ENCODE assay signal across 24 cellular contexts in genomic region chr15:51866751-51867150, GRCh38. TPM values are rescaled to one million over a fixed set of nuclear protein-coding genes. Genes with fewer than 3 reads are reported as not detected.
DNase-seq lines count a peak whose midpoint lies in the region; ATAC-seq and TF ChIP-seq lines count a peak whose summit lies in the region.
"Had no signal": no experiment of that assay in that cellular context is flagged by ENCODE, and none has a peak within 500 bp of the region (broad histone marks: within the 10 kb centered on the region; RNA-seq: fewer than 3 reads in every experiment).

No MANE protein-coding gene starts in this region.

- no peak overlapping the region for H3K14ac ChIP-seq in trophoblast cell (ENCODE audit: low read length)

- CTCF ChIA-PET in activated naive CD4-positive, alpha-beta T cell treated with anti-CD3 and anti-CD28 coated beads for 36 hours (lab: Charles Lee), result interaction anchor here (0.6 to 2.9 kb wide), 3 partner anchors 22 to 264 kb away, joined by 3 to 8 read pairs (median 4); no protein-coding TSS in a partner anchor

- H3K4me2 ChIP-seq in trophoblast cell (ENCODE audit: low read length), result no peak overlapping the region
- H3K4me2 ChIP-seq: hepatocyte had no signal

- TF ChIP-seq CTCF in adrenal gland (IDR thresholded peaks at IDR 0.05), result no peak

- ATAC-seq in HG03139 (IDR thresholded peaks at IDR 0.05; ENCODE audit: unreplicated experiment), result no peak
- ATAC-seq: stimulated activated memory B cell treated with anti-CD40 and anti-IgM and Interleukin-4, amounts not matched to agents 10 μg/mL and 1 μg/mL and 100 μg/mL, for 72 hours had no signal

- H3K9ac ChIP-seq in trophoblast cell (ENCODE audit: low read length), result no peak overlapping the region

- no peak overlapping the region for H4K8ac ChIP-seq in trophoblast cell (ENCODE audit: low read depth, low read length)

- no peak overlapping the region for H2AK5ac ChIP-seq in trophoblast cell (ENCODE audit: low read length)

- intact Hi-C loops in activated naive CD4-positive, alpha-beta T cell treated with anti-CD3 and anti-CD28 coated beads for 36 hours (cut with micrococcal nuclease), result no loop called here
- intact Hi-C loops in adrenal gland (cut with DNase I), result no loop called here

- no CpG with 5 or more reads among the region's 1 CpG for WGBS in trophoblast cell (ENCODE audit: extremely low coverage, insufficient coverage, insufficient read length)
- 82 to 94% (median 91%) methylated on average over 1 of the region's 1 CpG for WGBS in adrenal gland, 4 donors

- no peak overlapping the region for H2BK12ac ChIP-seq in trophoblast cell (ENCODE audit: low read length)

- H3K4ac ChIP-seq in trophoblast cell (ENCODE audit: low read depth, low read length), result no peak overlapping the region

- no peak for DNase-seq in activated naive CD4-positive, alpha-beta T cell treated with anti-CD3 and anti-CD28 coated beads for 36 hours
- DNase-seq in LoVo (ENCODE audit: low spot score), result peak; percentile 31
- no peak for DNase-seq in epithelial cell of prostate (ENCODE audit: low read depth, low spot score)
- DNase-seq in trophoblast cell, result peak; percentile 63 to 82
- no peak for DNase-seq in GM03348 (ENCODE audit: low spot score)
- DNase-seq in adrenal gland, result no peak
- DNase-seq: activated B cell treated with CpG ODN at 0.5 μM for 24 hours; activated CD8-positive, alpha-beta memory T cell treated with anti-CD3 and anti-CD28 coated beads for 24 hours; anterior cingulate cortex; C1 segment of cervical spinal cord; H7; islet precursor cell; KBM-7; NCI-H1048; NCI-H2081; NCI-H524; retina; stimulated activated CD4-positive, alpha-beta T cell treated with anti-CD3 and anti-CD28 coated beads, Interleukin-15, amount 100 ng/mL, for 24 hours; tibial artery had no signal

- H3K4me3 ChIP-seq in trophoblast cell (ENCODE audit: low read depth, low read length), result no peak overlapping the region
- H3K4me3 ChIP-seq in adrenal gland, result no peak overlapping the region
- H3K4me3 ChIP-seq: hepatocyte, tibial artery had no signal

- TF ChIP-seq POLR2A in adrenal gland (IDR thresholded peaks at IDR 0.05), result no peak

- H3K27me3 ChIP-seq in trophoblast cell (ENCODE audit: insufficient read depth, low read length) (no peaks in the 10 kb centered on the region), adrenal gland (no peaks in the 10 kb centered on the region)
- H3K27me3 ChIP-seq: hepatocyte, tibial artery had no signal

- H3K4me3 Mint-ChIP-seq in activated naive CD4-positive, alpha-beta T cell treated with anti-CD3 and anti-CD28 coated beads, Interleukin-2, amount 50 U/mL, for 24 hours, result no peak overlapping the region
- no peak overlapping the region for H3K4me3 Mint-ChIP-seq in activated naive CD4-positive, alpha-beta T cell treated with anti-CD3 and anti-CD28 coated beads for 36 hours
- H3K4me3 Mint-ChIP-seq: activated B cell treated with CpG ODN at 0.5 μM for 24 hours; stimulated activated memory B cell treated with anti-CD40 and anti-IgM and Interleukin-4, amounts not matched to agents 10 μg/mL and 1 μg/mL and 100 μg/mL, for 72 hours had no signal

- no peaks in the 10 kb centered on the region for H3K9me3 Mint-ChIP-seq in activated naive CD4-positive, alpha-beta T cell treated with anti-CD3 and anti-CD28 coated beads, Interleukin-2, amount 50 U/mL, for 24 hours
- H3K9me3 Mint-ChIP-seq in activated naive CD4-positive, alpha-beta T cell treated with anti-CD3 and anti-CD28 coated beads for 36 hours, result no peaks in the 10 kb centered on the region
- H3K9me3 Mint-ChIP-seq: stimulated activated memory B cell treated with anti-CD40 and anti-IgM and Interleukin-4, amounts not matched to agents 10 μg/mL and 1 μg/mL and 100 μg/mL, for 72 hours had no signal

- H2BK120ac ChIP-seq in trophoblast cell (ENCODE audit: insufficient read depth, low read length, poor library complexity), result no peak overlapping the region

- H4K91ac ChIP-seq in trophoblast cell (ENCODE audit: low read depth, low read length), result no peak overlapping the region

- no peak overlapping the region for H2BK5ac ChIP-seq in trophoblast cell (ENCODE audit: low read depth, low read length, poor library complexity)

- peaks cover 38% of the 10 kb centered on the region for H3K36me3 Mint-ChIP-seq in activated naive CD4-positive, alpha-beta T cell treated with anti-CD3 and anti-CD28 coated beads, Interleukin-2, amount 50 U/mL, for 24 hours
- H3K36me3 Mint-ChIP-seq in activated naive CD4-positive, alpha-beta T cell treated with anti-CD3 and anti-CD28 coated beads for 36 hours (ENCODE audit: low read depth), result peaks cover 49% of the 10 kb centered on the region

- H3K27ac ChIP-seq in epithelial cell of prostate, result peak overlapping the region; percentile 100
- H3K27ac ChIP-seq in trophoblast cell (ENCODE audit: low read depth, low read length), result no peak overlapping the region
- no peak overlapping the region for H3K27ac ChIP-seq in adrenal gland
- H3K27ac ChIP-seq: hepatocyte, HL-60, tibial artery had no signal

- no peaks in the 10 kb centered on the region for H3K79me2 ChIP-seq in trophoblast cell (ENCODE audit: control insufficient read depth, insufficient read depth, low read length, poor library complexity)

- H3K36me3 ChIP-seq in trophoblast cell (ENCODE audit: control insufficient read depth in 1 of 2, insufficient read depth in 2 of 2, low read length in 2 of 2), result peaks cover 3 to 4% of the 10 kb centered on the region in 2 experiments
- H3K36me3 ChIP-seq in adrenal gland (replicated peaks in 1 of 2), result peaks cover 0 to 13% of the 10 kb centered on the region in 2 donors

- no peak overlapping the region for H4K12ac ChIP-seq in trophoblast cell (ENCODE audit: low read depth, low read length)

- no peak overlapping the region for H2AFZ ChIP-seq in trophoblast cell (ENCODE audit: insufficient read depth, low read length, poor library complexity)
- H2AFZ ChIP-seq: hepatocyte had no signal

- H3K27me3 Mint-ChIP-seq in activated naive CD4-positive, alpha-beta T cell treated with anti-CD3 and anti-CD28 coated beads, Interleukin-2, amount 50 U/mL, for 24 hours, result no peaks in the 10 kb centered on the region
- H3K27me3 Mint-ChIP-seq in activated naive CD4-positive, alpha-beta T cell treated with anti-CD3 and anti-CD28 coated beads for 36 hours (ENCODE audit: low read depth), result no peaks in the 10 kb centered on the region
- H3K27me3 Mint-ChIP-seq: activated B cell treated with CpG ODN at 0.5 μM for 24 hours; stimulated activated memory B cell treated with anti-CD40 and anti-IgM and Interleukin-4, amounts not matched to agents 10 μg/mL and 1 μg/mL and 100 μg/mL, for 72 hours had no signal

- H3K4me1 Mint-ChIP-seq in activated naive CD4-positive, alpha-beta T cell treated with anti-CD3 and anti-CD28 coated beads, Interleukin-2, amount 50 U/mL, for 24 hours, result peaks cover 45% of the 10 kb centered on the region
- H3K4me1 Mint-ChIP-seq in activated naive CD4-positive, alpha-beta T cell treated with anti-CD3 and anti-CD28 coated beads for 36 hours (ENCODE audit: low read depth), result peaks cover 37% of the 10 kb centered on the region
- H3K4me1 Mint-ChIP-seq: stimulated activated memory B cell treated with anti-CD40 and anti-IgM and Interleukin-4, amounts not matched to agents 10 μg/mL and 1 μg/mL and 100 μg/mL, for 72 hours had no signal

- H3K4me1 ChIP-seq in trophoblast cell (ENCODE audit: control insufficient read depth in 1 of 2, insufficient read depth in 2 of 2, low read length in 2 of 2) (peaks cover 2 to 8% of the 10 kb centered on the region in 2 experiments), adrenal gland (replicated peaks in 1 of 2) (peaks cover 0 to 7% of the 10 kb centered on the region in 2 donors)

- H3K27ac Mint-ChIP-seq in activated naive CD4-positive, alpha-beta T cell treated with anti-CD3 and anti-CD28 coated beads, Interleukin-2, amount 50 U/mL, for 24 hours, result peak overlapping the region; percentile 88
- no peak overlapping the region for H3K27ac Mint-ChIP-seq in activated naive CD4-positive, alpha-beta T cell treated with anti-CD3 and anti-CD28 coated beads for 36 hours
- H3K27ac Mint-ChIP-seq: activated B cell treated with CpG ODN at 0.5 μM for 24 hours; stimulated activated memory B cell treated with anti-CD40 and anti-IgM and Interleukin-4, amounts not matched to agents 10 μg/mL and 1 μg/mL and 100 μg/mL, for 72 hours had no signal

- no peak overlapping the region for H3K23ac ChIP-seq in trophoblast cell (ENCODE audit: low read length)

- peaks cover 6% of the 10 kb centered on the region for H3K79me1 ChIP-seq in trophoblast cell (ENCODE audit: low read length)

- no peak overlapping the region for H3K18ac ChIP-seq in trophoblast cell (ENCODE audit: low read length)

- H3K9me3 ChIP-seq in trophoblast cell (ENCODE audit: insufficient read depth, low read depth, low read length), result no peaks in the 10 kb centered on the region
- no peaks in the 10 kb centered on the region for H3K9me3 ChIP-seq in adrenal gland (replicated peaks in 1 of 3)
- H3K9me3 ChIP-seq: tibial artery had no signal

RNA-seq across cellular contexts. Expression of gene TMOD3, which starts 37.3 kb away (rescaled TPM):
- total RNA-seq in activated naive CD4-positive, alpha-beta T cell treated with anti-CD3 and anti-CD28 coated beads for 36 hours, result 10 to 100 TPM; 45.9 to 52.8 TPM
- polyA plus RNA-seq in trophoblast cell (2013), result 36.0 and 36.1 TPM in 2 replicates
- total RNA-seq in adrenal gland, result 10 to 100 TPM; 17.4 to 42.5 (median 25.4) TPM
- 10 to 100 TPM in 1 of 3 donors, 1 to 10 TPM in 2; 3.9 to 18.3 (median 5.5) TPM for polyA plus RNA-seq in adrenal gland

Comparison
In these comparisons a context has a peak if more than half of its experiments do, and no peak if none do; other contexts are left out.
1. DNase-seq: peak in LoVo (single experiment) and trophoblast cell (2 of 2); none in activated naive CD4-positive, alpha-beta T cell treated with anti-CD3 and anti-CD28 coated beads for 36 hours (single experiment), epithelial cell of prostate (single experiment), GM03348 (single experiment) and adrenal gland (0 of 7).